Comparison of ENCODE assay signal across 10 cellular contexts in genomic region chr7:111953611-111954010, GRCh38.
DNase-seq lines count a peak whose midpoint lies in the region; ATAC-seq, FAIRE-seq and TF ChIP-seq lines count a peak whose summit lies in the region.
"Had no signal": no experiment of that assay in that cellular context is flagged by ENCODE, and none has a peak within 500 bp of the region (broad histone marks: within the 10 kb centered on the region; RNA-seq: fewer than 3 reads in every experiment).

No MANE protein-coding gene starts in this region.

- no peak overlapping the region for H3K27ac ChIP-seq in K562 (ENCODE audit: extremely low read depth, low read depth, low read length)

- H2AFZ ChIP-seq in K562 (ENCODE audit: low read depth, low read length), result peak overlapping the region; percentile 89; the same call in 1 of the 2 replicates

- intact Hi-C loops in K562 (cut with micrococcal nuclease), result no loop called here

- H3K36me3 ChIP-seq in K562 (ENCODE audit: control insufficient read depth, insufficient read depth, low read length), result no peaks in the 10 kb centered on the region

- H3K79me2 ChIP-seq in K562 (ENCODE audit: control insufficient read depth, insufficient read depth, low read length), result no peaks in the 10 kb centered on the region

- no peak for FAIRE-seq in K562 (lab: Jason Lieb, UNC)
- FAIRE-seq: astrocyte had no signal

- no peaks in the 10 kb centered on the region; a peak in 1 of 5 replicates for H3K27me3 ChIP-seq in K562 (ENCODE audit: control insufficient read depth in 2 of 2, insufficient read depth in 2 of 2, low read length in 2 of 2)

- H3K4me3 ChIP-seq in K562, result no peak overlapping the region
- H3K4me3 ChIP-seq: skin epidermis had no signal

- POLR2A ChIA-PET in K562 (lab: Yijun Ruan, JAX), result interaction anchor here (1.2 kb wide), 1 partner anchor 18 kb away, joined by 3 read pairs; no protein-coding TSS in a partner anchor

- ATAC-seq in GM18867 (IDR thresholded peaks at IDR 0.05; ENCODE audit: unreplicated experiment), result peak; percentile 64
- ATAC-seq in K562, result no peak
- no peak for ATAC-seq in HG03097 (IDR thresholded peaks at IDR 0.05; ENCODE audit: low FRiP score, unreplicated experiment)
- ATAC-seq in GM19397 (IDR thresholded peaks at IDR 0.05; ENCODE audit: unreplicated experiment), result no peak

- H4K20me1 ChIP-seq in K562 (replicated peaks; ENCODE audit: control insufficient read depth, insufficient read depth, low read length), result no peaks in the 10 kb centered on the region

- no peaks in the 10 kb centered on the region for H3K9me3 ChIP-seq in K562 (replicated peaks; ENCODE audit: control insufficient read depth, insufficient read depth, low read depth, low read length)

- TF ChIP-seq EP300 in K562 (IDR thresholded peaks at IDR 0.05; ENCODE audit: low read length), result no peak

- no peak overlapping the region for H3K4me2 ChIP-seq in K562 (ENCODE audit: insufficient read depth, low read length)

- DNase-seq in M059J (ENCODE audit: low read depth) (peak; percentile 50), K562 (ENCODE audit: extremely low read depth in 1 of 4, low spot score in 3 of 4) (no peak), mucosa of gallbladder (ENCODE audit: low spot score) (peak; percentile 19), GOT3 (lab: John Stamatoyannopoulos, UW) (no peak), cerebellar nuclear complex (lab: John Stamatoyannopoulos, UW) (no peak)

- no peak for TF ChIP-seq CTCF in K562 (IDR thresholded peaks at IDR 0.05 in 2 of 3, conservative IDR thresholded peaks at IDR 0.05 in 1 of 3; ENCODE audit: insufficient read depth in 2 of 3, low read depth in 1 of 3, low read length in 3 of 3)

- in situ Hi-C loops in K562 (cut with MboI), result no loop called here

- CTCF ChIA-PET in K562 (lab: Yijun Ruan, JAX; ENCODE audit: low intra/inter-chr PET ratio), result no interaction called here

- BruUV-seq in K562 (replicated peaks; lab: Mats Ljungman, UMichigan), result no TSS peak

- no peak for TF ChIP-seq RAD21 in K562 (CRISPR knock-in tag; conservative IDR thresholded peaks at IDR 0.05 in 1 of 2, IDR thresholded peaks at IDR 0.05 in 1 of 2)

- no peaks in the 10 kb centered on the region for H3K9me1 ChIP-seq in K562 (ENCODE audit: control insufficient read depth, insufficient read depth, low read length)

- WGBS in K562 (ENCODE audit: insufficient coverage, low coverage, missing lambda C conversion rate), result 0% methylated on average over 1 of the region's 1 CpG

- H3K9ac ChIP-seq in K562 (ENCODE audit: insufficient read depth in 1 of 2, low read depth in 2 of 2, low read length in 2 of 2), result no peak overlapping the region

- H3K4me1 ChIP-seq in K562 (replicated peaks in 1 of 2; ENCODE audit: control insufficient read depth in 2 of 2, insufficient read depth in 2 of 2, low read length in 2 of 2), result peaks cover 0 to 2% of the 10 kb centered on the region in 2 experiments; a peak in 2 of 5 replicates

- TF ChIP-seq POLR2A in K562 (conservative IDR thresholded peaks at IDR 0.05), result no peak

TF ChIP-seq in K562, 482 proteins besides CTCF, POLR2A, EP300 and RAD21 (continues in another document):
- no peak for TF ChIP-seq ILF3 (IDR thresholded peaks at IDR 0.05; ENCODE audit: borderline replicate concordance)
- no peak for TF ChIP-seq FOXP4 (CRISPR knock-in tag; IDR thresholded peaks at IDR 0.05; ENCODE audit: borderline replicate concordance)
- no peak for TF ChIP-seq CHD7 (IDR thresholded peaks at IDR 0.05; ENCODE audit: low read depth, low read length)

Comparison
In these comparisons a context has a peak if more than half of its experiments do, and no peak if none do; other contexts are left out.
1. DNase-seq: peak in M059J (single experiment) and mucosa of gallbladder (single experiment); none in K562 (0 of 4), GOT3 (single experiment) and cerebellar nuclear complex (0 of 2).